Comparison of ENCODE assay signal across 18 cellular contexts in the genomic region with DNA sequence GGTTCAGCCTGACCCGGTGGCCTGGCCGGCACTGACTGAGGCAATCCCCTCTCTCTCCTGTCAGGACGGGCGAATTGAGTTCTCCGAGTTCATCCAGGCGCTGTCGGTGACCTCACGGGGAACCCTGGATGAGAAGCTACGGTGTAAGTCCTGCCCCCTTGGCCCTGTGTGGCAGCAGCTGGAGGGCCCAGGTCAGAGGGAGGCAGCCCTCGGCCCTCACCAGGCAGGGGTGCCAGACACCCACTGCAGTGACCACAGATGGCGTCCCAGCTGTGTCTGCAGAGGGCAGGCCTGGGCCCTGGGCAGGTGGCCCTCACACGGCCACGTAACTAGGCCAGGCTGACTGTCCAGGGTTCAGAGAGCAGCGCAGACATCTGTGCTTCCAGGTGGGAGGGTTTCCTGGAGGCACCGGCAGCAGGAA. TPM values are rescaled to one million over a fixed set of nuclear protein-coding genes. Genes with fewer than 3 reads are reported as not detected.
DNase-seq lines count a peak whose midpoint lies in the region; ATAC-seq and TF ChIP-seq lines count a peak whose summit lies in the region.
"Had no signal": no experiment of that assay in that cellular context is flagged by ENCODE, and none has a peak within 500 bp of the region (broad histone marks: within the 10 kb centered on the region; RNA-seq: fewer than 3 reads in every experiment).

No MANE protein-coding gene starts in this region.

- H3K27ac ChIP-seq in cardiac muscle cell (peak overlapping the region; percentile 76), right atrium auricular region (no peak overlapping the region), Peyer's patch (peak overlapping the region in 1 of 4 donors; percentile 42)
- H3K27ac ChIP-seq: colonic mucosa, suprapubic skin had no signal

- TF ChIP-seq POLR2A in erythroblast (IDR thresholded peaks at IDR 0.05; ENCODE audit: low read length) (no peak), Peyer's patch (IDR thresholded peaks at IDR 0.05) (no peak)

- no peaks in the 10 kb centered on the region for H3K9me3 ChIP-seq in cardiac muscle cell (ENCODE audit: low read depth)
- H3K9me3 ChIP-seq in right atrium auricular region, result no peaks in the 10 kb centered on the region
- H3K9me3 ChIP-seq in Peyer's patch, result no peaks in the 10 kb centered on the region
- H3K9me3 ChIP-seq: colonic mucosa, suprapubic skin had no signal

- intact Hi-C loops in posterior vena cava (cut with DNase I), result no loop called here

- H3K4me3 ChIP-seq in cardiac muscle cell (no peak overlapping the region), right atrium auricular region (no peak overlapping the region), Peyer's patch (no peak overlapping the region)
- H3K4me3 ChIP-seq: colonic mucosa, suprapubic skin had no signal

- DNase-seq in cardiac muscle cell (ENCODE audit: low read depth in 1 of 2, low spot score in 1 of 2) (no peak), right atrium auricular region (ENCODE audit: low spot score) (no peak), posterior vena cava (ENCODE audit: low spot score) (peak; percentile 68), erythroblast (lab: John Stamatoyannopoulos, UW) (no peak), Peyer's patch (no peak)
- DNase-seq in stimulated activated CD4-positive, alpha-beta T cell treated with anti-CD3 and anti-CD28 coated beads, Interleukin-4, amount 100 ng/mL, for 4 hours, result no peak
- DNase-seq: activated naive CD4-positive, alpha-beta T cell treated with anti-CD3 and anti-CD28 coated beads for 36 hours; colonic mucosa; DMS79 treated with DMSO at 0.1 percent for 48 hours; foreskin melanocyte; Karpas-422; NCI-H1048; NCI-H748 treated with DMSO at 0.1 percent for 48 hours; occipital lobe had no signal

- peaks cover 5% of the 10 kb centered on the region for H3K36me3 ChIP-seq in cardiac muscle cell
- H3K36me3 ChIP-seq in right atrium auricular region, result no peaks in the 10 kb centered on the region
- no peaks in the 10 kb centered on the region for H3K36me3 ChIP-seq in Peyer's patch
- H3K36me3 ChIP-seq: colonic mucosa had no signal

- H3K4me1 ChIP-seq in cardiac muscle cell (ENCODE audit: low read depth) (peaks cover 22% of the 10 kb centered on the region), right atrium auricular region (no peaks in the 10 kb centered on the region), Peyer's patch (no peaks in the 10 kb centered on the region)
- H3K4me1 ChIP-seq: colonic mucosa had no signal

- H3K27me3 ChIP-seq in cardiac muscle cell (no peaks in the 10 kb centered on the region), right atrium auricular region (no peaks in the 10 kb centered on the region), Peyer's patch (no peaks in the 10 kb centered on the region)
- H3K27me3 ChIP-seq: colonic mucosa, suprapubic skin had no signal

- peak; percentile 19 for ATAC-seq in esophagus mucosa
- no peak for ATAC-seq in GM21717 (IDR thresholded peaks at IDR 0.05; ENCODE audit: unreplicated experiment)

- no peak for TF ChIP-seq CTCF in cardiac muscle cell (IDR thresholded peaks at IDR 0.05; ENCODE audit: low read depth, low read length)
- TF ChIP-seq CTCF in right atrium auricular region (IDR thresholded peaks at IDR 0.05), result no peak
- no peak for TF ChIP-seq CTCF in Peyer's patch (IDR thresholded peaks at IDR 0.05)

RNA-seq across cellular contexts. Expression of a gene that starts 45.9 kb away (rescaled TPM):
- total RNA-seq in cardiac muscle cell (0.18 and 0.36 TPM in 2 replicates), right atrium auricular region (1 to 10 TPM; 1.3 to 7.3 TPM), esophagus mucosa (1.6 TPM), posterior vena cava (100 to 1,000 TPM in 1 of 2 donors, 10 to 100 TPM in 1; 98.8 to 224 TPM), Peyer's patch (10 to 100 TPM; 24.8 to 61.7 (median 36.1) TPM)
- polyA plus RNA-seq in cardiac muscle cell, result 0.27 and 0.45 TPM in 2 replicates
- total RNA-seq: activated naive CD4-positive, alpha-beta T cell treated with anti-CD3 and anti-CD28 coated beads for 36 hours; occipital lobe had no signal
- polyA plus RNA-seq: CD14-positive monocyte had no signal

RNA-seq across cellular contexts. Expression of a gene that starts 47.5 kb away (rescaled TPM):
- total RNA-seq in cardiac muscle cell (55.6 and 55.7 TPM in 2 replicates), right atrium auricular region (10 to 100 TPM in 1 of 2 donors, 1 to 10 TPM in 1; 4.5 to 26.1 TPM), esophagus mucosa (19.7 TPM), posterior vena cava (100 to 1,000 TPM; 194 to 196 TPM), Peyer's patch (1 to 10 TPM in 3 of 4 donors, under 1 TPM in 1; 0.70 to 6.6 (median 4.1) TPM)
- 48.3 and 55.4 TPM in 2 replicates for polyA plus RNA-seq in cardiac muscle cell
- polyA plus RNA-seq: CD14-positive monocyte had no signal
